31 cellular contexts compared by ENCODE assay signal in the genomic region with DNA sequence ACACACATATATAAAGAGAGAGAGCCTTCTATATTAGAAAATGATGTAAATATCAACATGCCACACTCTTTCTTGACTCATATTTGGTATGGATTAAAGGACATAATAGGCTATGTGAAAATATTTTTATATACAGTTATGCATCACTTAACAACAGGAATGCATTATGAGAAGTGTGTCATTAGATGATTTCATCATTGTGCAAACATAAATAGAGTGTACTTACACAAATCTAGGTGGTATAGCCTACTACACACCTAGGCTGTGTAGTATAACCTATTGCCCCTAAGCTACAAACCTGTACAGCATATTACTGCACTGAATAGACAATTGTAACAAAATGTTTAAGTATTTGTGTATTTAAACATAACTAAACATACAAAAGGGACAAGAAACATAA.
"Had no signal": no experiment of that assay in that cellular context is flagged by ENCODE, and none has a peak within 500 bp of the region (broad histone marks: within the 10 kb centered on the region; RNA-seq: fewer than 3 reads in every experiment).

No MANE protein-coding gene starts in this region.

- H3K9me3 ChIP-seq: colonic mucosa, esophagus squamous epithelium, gastroesophageal sphincter had no signal

- H3K79me2 ChIP-seq: hepatocyte had no signal

- H2AFZ ChIP-seq: hepatocyte had no signal

- H3K4me3 ChIP-seq: cardiac muscle cell, colonic mucosa, esophagus squamous epithelium, gastroesophageal sphincter, heart right ventricle, hepatocyte had no signal

- ATAC-seq: activated CD4-positive, CD25-positive, alpha-beta regulatory T cell treated with anti-CD3 and anti-CD28 coated beads, Interleukin-2, amount 50 U/mL, for 24 hours; activated CD8-positive, alpha-beta T cell treated with anti-CD3 and anti-CD28 coated beads for 36 hours; activated T-cell treated with anti-CD3 and anti-CD28 coated beads, Interleukin-2, amount 50 U/mL, for 4 hours; activated T-helper 17 cell treated with anti-CD3 and anti-CD28 coated beads, Interleukin-2, amount 50 U/mL, for 72 hours; gastroesophageal sphincter; heart right ventricle; T-helper 17 cell had no signal

- H3K4me2 ChIP-seq: hepatocyte had no signal

- H3K4me1 ChIP-seq: colonic mucosa, esophagus squamous epithelium, gastroesophageal sphincter, heart right ventricle had no signal

- H3K27ac ChIP-seq: brain microvascular endothelial cell, cardiac muscle cell, colonic mucosa, esophagus squamous epithelium, gastroesophageal sphincter, heart right ventricle, hepatocyte, WERI-Rb-1 had no signal

- DNase-seq: activated B cell treated with CpG ODN at 0.5 μM for 24 hours; activated CD4-positive, alpha-beta T cell treated with anti-CD3 and anti-CD28 coated beads for 48 hours; activated CD4-positive, alpha-beta T cell treated with anti-CD3 and anti-CD28 coated beads, Interleukin-2, amount 50 U/mL, for 1 hour; activated CD4-positive, alpha-beta T cell treated with anti-CD3 and anti-CD28 coated beads, Interleukin-2, amount 50 U/mL, for 48 hours; activated CD8-positive, alpha-beta memory T cell treated with anti-CD3 and anti-CD28 coated beads for 24 hours; activated CD8-positive, alpha-beta T cell treated with anti-CD3 and anti-CD28 coated beads for 36 hours; activated effector memory CD4-positive, alpha-beta T cell treated with Interleukin-2 at 50 U/mL for 16 hours; activated gamma-delta T cell treated with Interleukin-2 at 50 U/mL for 16 hours; activated naive CD4-positive, alpha-beta T cell treated with anti-CD3 and anti-CD28 coated beads, Interleukin-2, amount 50 U/mL, for 16 hours; activated naive CD4-positive, alpha-beta T cell treated with Interleukin-2 at 50 U/mL for 16 hours; activated T-cell treated with anti-CD3 and anti-CD28 coated beads, Interleukin-2, amount 50 U/mL, for 4 hours; amniotic stem cell; anterior cingulate cortex; brain microvascular endothelial cell; central memory CD4-positive, alpha-beta T cell; cerebellar nuclear complex; colonic mucosa; effector memory CD4-positive, alpha-beta T cell; endodermal cell; erythroblast; esophagus squamous epithelium; foreskin melanocyte; heart right ventricle; T-helper 17 cell; T1000; WERI-Rb-1 had no signal

- H3K27me3 ChIP-seq: brain microvascular endothelial cell, cardiac muscle cell, colonic mucosa, esophagus squamous epithelium, gastroesophageal sphincter, heart right ventricle, hepatocyte had no signal

- H3K36me3 ChIP-seq: brain microvascular endothelial cell, cardiac muscle cell, colonic mucosa, esophagus squamous epithelium, gastroesophageal sphincter, heart right ventricle, WERI-Rb-1 had no signal
